Comparison of ENCODE assay signal across 8 cellular contexts in genomic region chr2:224646242-224646846, GRCh38.
DNase-seq lines count a peak whose midpoint lies in the region; ATAC-seq, FAIRE-seq and TF ChIP-seq lines count a peak whose summit lies in the region.

No MANE protein-coding gene starts in this region.

- TF ChIP-seq CTCF in D721Med (IDR thresholded peaks at IDR 0.05; ENCODE audit: insufficient read depth, missing control alignments) (peak; percentile 75), VCaP (conservative IDR thresholded peaks at IDR 0.05) (peak; percentile 85)

- no peak overlapping the region for H3K27ac ChIP-seq in VCaP

- FAIRE-seq in D721Med (lab: Jason Lieb, UNC): peak; percentile 83

- ATAC-seq in GM18867 (IDR thresholded peaks at IDR 0.05; ENCODE audit: unreplicated experiment): peak; percentile 64
- no peak for ATAC-seq in HG03139 (IDR thresholded peaks at IDR 0.05; ENCODE audit: unreplicated experiment)

- DNase-seq in D721Med (ENCODE audit: insufficient read length, low spot score) (no peak), HT-29 (ENCODE audit: low spot score) (peak; percentile 38), iris pigment epithelial cell (ENCODE audit: low read depth) (peak; percentile 3), DMS153 (lab: John Stamatoyannopoulos, UW) (no peak), middle frontal gyrus (ENCODE audit: extremely low spot score, low spot score) (no peak)

Comparison
In these comparisons a context has a peak if more than half of its experiments do, and no peak if none do; other contexts are left out.
1. DNase-seq: peak in HT-29 (single experiment) and iris pigment epithelial cell (single experiment); none in D721Med (single experiment), DMS153 (single experiment) and middle frontal gyrus (single experiment).